7 cellular contexts compared by ENCODE assay signal in the genomic region with DNA sequence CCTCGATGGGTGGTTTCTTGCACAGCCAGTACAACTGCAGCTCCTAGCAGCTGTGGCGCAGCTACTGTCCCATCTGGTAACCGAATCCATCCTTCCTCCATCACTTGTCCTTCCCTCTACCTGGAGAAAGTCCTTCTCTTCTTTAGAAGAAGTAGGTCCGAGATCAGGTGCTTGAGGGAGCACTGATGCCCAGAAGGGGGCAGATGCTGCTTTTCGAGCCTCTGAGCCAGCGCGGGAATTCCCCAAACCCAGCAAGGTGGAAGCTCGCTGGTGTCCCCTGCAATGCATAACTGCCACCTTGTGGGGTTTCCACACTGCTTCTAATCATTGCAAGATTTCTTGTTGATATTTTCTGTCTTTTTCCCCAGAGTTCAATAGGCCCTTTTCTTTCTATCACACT.
DNase-seq lines count a peak whose midpoint lies in the region; ATAC-seq and TF ChIP-seq lines count a peak whose summit lies in the region.
"Not testable (repeated sequence)": the region's sequence is repeated elsewhere in the genome, so short reads cannot be mapped to it uniquely, and the experiment has no call there.

No MANE protein-coding gene starts in this region.

- CTCF ChIA-PET in HEK293 (lab: Yijun Ruan, JAX) = interaction anchor here (0.7 kb wide), 1 partner anchor 15 kb away, joined by 3 read pairs; no protein-coding TSS in a partner anchor
- CTCF ChIA-PET in activated CD8-positive, alpha-beta memory T cell treated with anti-CD3 and anti-CD28 coated beads, Interleukin-2, amount 10 ng/mL, durations not matched to agents 7 days and 5 days (lab: Charles Lee) = interaction anchor here (2.1 kb wide), 1 partner anchor 13 kb away, joined by 5 read pairs; no protein-coding TSS in a partner anchor

- ATAC-seq in activated CD8-positive, alpha-beta memory T cell treated with anti-CD3 and anti-CD28 coated beads, Interleukin-2, amount 10 ng/mL, durations not matched to agents 7 days and 5 days = not testable (repeated sequence)

- not testable (repeated sequence) for H3K4me1 ChIP-seq in HEK293 (ENCODE audit: control insufficient read depth, insufficient read depth, low read length)

- H3K27ac ChIP-seq in HEK293 (ENCODE audit: extremely low read depth, low read depth, low read length) = not testable (repeated sequence)

- not testable (repeated sequence) for H3K4me3 Mint-ChIP-seq in activated CD8-positive, alpha-beta memory T cell treated with anti-CD3 and anti-CD28 coated beads, Interleukin-2, amount 10 ng/mL, durations not matched to agents 7 days and 5 days; chondrocyte (ENCODE audit: unreplicated experiment)

- H3K36me3 Mint-ChIP-seq in activated CD8-positive, alpha-beta memory T cell treated with anti-CD3 and anti-CD28 coated beads, Interleukin-2, amount 10 ng/mL, durations not matched to agents 7 days and 5 days; chondrocyte (ENCODE audit: low read depth): not testable (repeated sequence)

- not testable (repeated sequence) for H3K9me3 ChIP-seq in HEK293 (ENCODE audit: control insufficient read depth, insufficient read depth, low read depth, low read length)

- H3K4me3 ChIP-seq in HEK293 (ENCODE audit: low read depth, low read length) = not testable (repeated sequence)

- not testable (repeated sequence) for TF ChIP-seq CTCF in HEK293 (tag by site-specific recombination; IDR thresholded peaks at IDR 0.05)
- peak; percentile 62 for TF ChIP-seq CTCF in chondrocyte (IDR thresholded peaks at IDR 0.05)

- POLR2A ChIA-PET in HEK293 (lab: Yijun Ruan, JAX) = not testable (repeated sequence)

- H3K27ac Mint-ChIP-seq in activated CD8-positive, alpha-beta memory T cell treated with anti-CD3 and anti-CD28 coated beads, Interleukin-2, amount 10 ng/mL, durations not matched to agents 7 days and 5 days; chondrocyte (ENCODE audit: unreplicated experiment): not testable (repeated sequence)

- peak; percentile 30 for DNase-seq in Daoy (ENCODE audit: low read depth)
- DNase-seq in NK-92 treated with Interleukin-12 subunit alpha and Interleukin-12 subunit beta, amount 100 ng/mL, for 24 hours (lab: John Stamatoyannopoulos, UW) = peak; percentile 11
- DNase-seq in activated CD8-positive, alpha-beta memory T cell treated with anti-CD3 and anti-CD28 coated beads, Interleukin-2, amount 10 ng/mL, durations not matched to agents 7 days and 5 days = peak; percentile 48
- DNase-seq in chondrocyte (ENCODE audit: low spot score) = not testable (repeated sequence)
- DNase-seq in left kidney (ENCODE audit: low read depth, low spot score) = peak; percentile 35
- DNase-seq in stimulated activated CD4-positive, alpha-beta T cell treated with anti-CD3 and anti-CD28 coated beads, Interleukin-1b, Interleukin-23, amount 100 ng/mL, for 48 hours = peak; percentile 44

- not testable (repeated sequence) for H3K4me1 Mint-ChIP-seq in activated CD8-positive, alpha-beta memory T cell treated with anti-CD3 and anti-CD28 coated beads, Interleukin-2, amount 10 ng/mL, durations not matched to agents 7 days and 5 days; chondrocyte (ENCODE audit: low read depth)

- H3K36me3 ChIP-seq in HEK293 (ENCODE audit: control insufficient read depth in 2 of 2, insufficient read depth in 1 of 2, low read length in 2 of 2) = not testable (repeated sequence)

- H3K9me3 Mint-ChIP-seq in activated CD8-positive, alpha-beta memory T cell treated with anti-CD3 and anti-CD28 coated beads, Interleukin-2, amount 10 ng/mL, durations not matched to agents 7 days and 5 days (ENCODE audit: low read depth); chondrocyte (ENCODE audit: low read depth): not testable (repeated sequence)

- not testable (repeated sequence) for H3K27me3 Mint-ChIP-seq in activated CD8-positive, alpha-beta memory T cell treated with anti-CD3 and anti-CD28 coated beads, Interleukin-2, amount 10 ng/mL, durations not matched to agents 7 days and 5 days
- H3K27me3 Mint-ChIP-seq in chondrocyte (ENCODE audit: low read depth) = peaks cover 44% of the 10 kb centered on the region

TF ChIP-seq in HEK293, 187 proteins besides CTCF, POLR2A, EP300 and RAD21:
- peak; percentile 21 for TF ChIP-seq ZNF654 (tag by site-specific recombination; IDR thresholded peaks at IDR 0.05; ENCODE audit: low read depth)
TF ChIP-seq in HEK293: peak in this region for 1; not testable (repeated sequence) for 186.
